Comparison of ENCODE assay signal across 9 cellular contexts in the genomic region with DNA sequence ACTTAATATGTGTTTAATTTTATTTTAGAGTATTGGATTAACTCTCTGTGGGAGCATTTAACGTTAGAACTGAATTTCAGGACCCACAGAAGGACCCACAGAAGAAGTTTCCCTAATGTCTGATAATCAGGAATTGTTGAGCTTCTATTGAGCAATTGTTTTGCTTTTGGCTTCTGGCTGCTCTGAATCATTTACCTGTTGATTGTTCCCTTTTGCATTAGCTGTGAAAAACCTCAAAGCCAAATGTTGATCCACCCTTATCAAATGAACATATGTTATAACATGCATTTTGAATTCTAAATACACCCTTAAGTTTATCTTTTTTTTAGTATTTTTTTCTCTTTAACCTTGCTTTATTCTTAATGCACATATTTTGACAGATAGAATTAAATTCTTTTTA.
"Had no signal": no experiment of that assay in that cellular context is flagged by ENCODE, and none has a peak within 500 bp of the region (broad histone marks: within the 10 kb centered on the region; RNA-seq: fewer than 3 reads in every experiment).

No MANE protein-coding gene starts in this region.

- H3K36me3 Mint-ChIP-seq: IgD-negative memory B cell had no signal

- H3K4me3 Mint-ChIP-seq: GM23338, H9, HFFc6, IgD-negative memory B cell had no signal

- ATAC-seq: GM23338, HepG2 had no signal

- H3K4me3 ChIP-seq: GM23338 had no signal

- FAIRE-seq: H1, H54, HepG2 had no signal

- DNase-seq: H9, HCEC 1CT, HFFc6 had no signal

- H3K9me3 Mint-ChIP-seq: GM23338, H9, HFFc6, IgD-negative memory B cell had no signal

- H3K27ac Mint-ChIP-seq: HFFc6, IgD-negative memory B cell had no signal

- H3K27ac ChIP-seq: HL-60 had no signal
